ENCODE assay signal across 16 cellular contexts in the genomic region with DNA sequence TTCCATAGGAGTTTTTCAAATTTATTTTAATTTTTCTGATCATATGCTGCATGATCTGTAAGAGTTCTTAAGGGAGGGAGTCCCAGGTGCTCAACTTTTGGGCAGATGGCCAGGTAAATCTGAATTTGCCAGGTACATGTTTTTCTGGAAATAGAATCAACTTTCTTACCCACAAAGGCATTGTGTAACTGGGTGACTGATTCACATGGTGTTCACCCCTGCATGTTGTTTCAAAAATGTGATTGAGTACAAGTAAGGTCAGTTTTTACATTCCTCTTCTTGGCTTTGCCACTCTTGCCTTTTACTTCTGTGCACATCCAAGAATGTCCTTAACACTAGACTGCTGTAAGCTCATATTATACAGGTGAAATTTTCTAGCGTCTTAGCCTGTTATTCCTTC. TPM values are rescaled to one million over a fixed set of nuclear protein-coding genes. Genes with fewer than 3 reads are reported as not detected.
DNase-seq lines count a peak whose midpoint lies in the region; ATAC-seq and TF ChIP-seq lines count a peak whose summit lies in the region.
"Had no signal": no experiment of that assay in that cellular context is flagged by ENCODE, and none has a peak within 500 bp of the region (broad histone marks: within the 10 kb centered on the region; RNA-seq: fewer than 3 reads in every experiment).

No MANE protein-coding gene starts in this region.

- H3K9ac ChIP-seq in SU-DHL-6 (ENCODE audit: low read length): no peak overlapping the region
- H3K9ac ChIP-seq: SK-N-SH had no signal

- no peak for TF ChIP-seq POLR2A in thyroid gland (IDR thresholded peaks at IDR 0.05)

- H2AFZ ChIP-seq in SU-DHL-6 (ENCODE audit: low read depth, low read length, severe bottlenecking): no peak overlapping the region

- H3F3A ChIP-seq in SU-DHL-6 (ENCODE audit: insufficient read depth): peaks cover 10% of the 10 kb centered on the region

- H3K27ac Mint-ChIP-seq in activated CD8-positive, alpha-beta memory T cell treated with anti-CD3 and anti-CD28 coated beads, Interleukin-2, amount 10 ng/mL, durations not matched to agents 7 days and 5 days: peak overlapping the region; percentile 47

- H3K9me2 ChIP-seq in SU-DHL-6 (replicated peaks; ENCODE audit: insufficient read depth, low read length): no peaks in the 10 kb centered on the region

- peaks cover 49% of the 10 kb centered on the region for H3K36me3 Mint-ChIP-seq in activated CD8-positive, alpha-beta memory T cell treated with anti-CD3 and anti-CD28 coated beads, Interleukin-2, amount 10 ng/mL, durations not matched to agents 7 days and 5 days

- no peak overlapping the region for H3K4me3 ChIP-seq in SU-DHL-6 (ENCODE audit: insufficient read depth, low read length, poor library complexity, severe bottlenecking)
- H3K4me3 ChIP-seq in fibroblast of pulmonary artery (replicated peaks; ENCODE audit: low read depth, low read length): no peak overlapping the region
- no peak overlapping the region for H3K4me3 ChIP-seq in thyroid gland (replicated peaks in 1 of 3)
- H3K4me3 ChIP-seq: A549, lung, tibial artery had no signal

- no peak overlapping the region for H3K4me2 ChIP-seq in SU-DHL-6 (ENCODE audit: low read depth, low read length, poor library complexity, severe bottlenecking)
- H3K4me2 ChIP-seq: A549, SK-N-SH had no signal

- no peaks in the 10 kb centered on the region for H4K20me1 ChIP-seq in SU-DHL-6 (ENCODE audit: low read depth, low read length)

- WGBS in thyroid gland, 2 donors: 56 to 70% methylated on average over 1 of the region's 1 CpG

- H3K27me3 Mint-ChIP-seq in activated CD8-positive, alpha-beta memory T cell treated with anti-CD3 and anti-CD28 coated beads, Interleukin-2, amount 10 ng/mL, durations not matched to agents 7 days and 5 days: no peaks in the 10 kb centered on the region

- peaks cover 26% of the 10 kb centered on the region for H3K79me2 ChIP-seq in SU-DHL-6 (ENCODE audit: insufficient read depth, low read length)

- peaks cover 9 to 11% of the 10 kb centered on the region in 2 donors for H3K4me1 ChIP-seq in thyroid gland
- H3K4me1 ChIP-seq: A549 had no signal

- intact Hi-C loops in thyroid gland (cut with DNase I): loop anchor here (5.0 to 10.0 kb wide), 2 partner anchors 248 to 441 kb away; no protein-coding TSS in a partner anchor

- no peaks in the 10 kb centered on the region for H3K27me3 ChIP-seq in SU-DHL-6 (ENCODE audit: low read length)
- no peaks in the 10 kb centered on the region for H3K27me3 ChIP-seq in thyroid gland
- H3K27me3 ChIP-seq: tibial artery had no signal

- CTCF ChIA-PET in activated CD8-positive, alpha-beta memory T cell treated with anti-CD3 and anti-CD28 coated beads, Interleukin-2, amount 10 ng/mL, durations not matched to agents 7 days and 5 days (lab: Charles Lee): interaction anchor here (0.9 to 5.7 kb wide), 20 partner anchors 15 to 435 kb away, joined by 3 to 110 read pairs (median 4); a partner anchor contains a TSS

- peaks cover 21% of the 10 kb centered on the region for H3K4me1 Mint-ChIP-seq in activated CD8-positive, alpha-beta memory T cell treated with anti-CD3 and anti-CD28 coated beads, Interleukin-2, amount 10 ng/mL, durations not matched to agents 7 days and 5 days

- H3K4me3 Mint-ChIP-seq in activated CD8-positive, alpha-beta memory T cell treated with anti-CD3 and anti-CD28 coated beads, Interleukin-2, amount 10 ng/mL, durations not matched to agents 7 days and 5 days: no peak overlapping the region

- H3K27ac ChIP-seq in SU-DHL-6 (ENCODE audit: low read depth, low read length) (peak overlapping the region; percentile 32), thyroid gland (peak overlapping the region; percentile 7 to 41 (median 19))
- H3K27ac ChIP-seq: A549, tibial artery had no signal

- H3K9me3 Mint-ChIP-seq in activated CD8-positive, alpha-beta memory T cell treated with anti-CD3 and anti-CD28 coated beads, Interleukin-2, amount 10 ng/mL, durations not matched to agents 7 days and 5 days (ENCODE audit: low read depth): peaks cover 9% of the 10 kb centered on the region

- peaks cover 9% of the 10 kb centered on the region; the same call in 1 of the 2 replicates for H3K36me3 ChIP-seq in SU-DHL-6 (ENCODE audit: low read length)
- no peaks in the 10 kb centered on the region for H3K36me3 ChIP-seq in thyroid gland

- H3K9me3 ChIP-seq in SU-DHL-6 (ENCODE audit: insufficient read depth, low read length) (no peaks in the 10 kb centered on the region), thyroid gland (no peaks in the 10 kb centered on the region)
- H3K9me3 ChIP-seq: A549, SK-N-SH, tibial artery had no signal

- TF ChIP-seq CTCF in SU-DHL-6 (IDR thresholded peaks at IDR 0.05; ENCODE audit: insufficient read depth, low read length, poor library complexity, severe bottlenecking): no peak
- TF ChIP-seq CTCF in fibroblast of pulmonary artery (IDR thresholded peaks at IDR 0.05; ENCODE audit: low read length, missing control alignments): no peak
- no peak for TF ChIP-seq CTCF in thyroid gland (IDR thresholded peaks at IDR 0.05)

- no peak for DNase-seq in activated CD8-positive, alpha-beta memory T cell treated with anti-CD3 and anti-CD28 coated beads, Interleukin-2, amount 10 ng/mL, durations not matched to agents 7 days and 5 days
- no peak for DNase-seq in activated CD8-positive, alpha-beta memory T cell treated with anti-CD3 and anti-CD28 coated beads, Interleukin-2, amount 50 U/mL, for 4 hours
- DNase-seq in fibroblast of pulmonary artery (ENCODE audit: low read depth) (peak; percentile 56), thyroid gland (peak; percentile 37 to 42), DMS79 treated with DMSO at 0.1 percent for 48 hours (lab: John Stamatoyannopoulos, UW) (no peak), foreskin melanocyte (no peak)
- DNase-seq: activated CD4-positive, CD25-positive, alpha-beta regulatory T cell; activated T-cell treated with anti-CD3 and anti-CD28 coated beads for 4 hours; NK-92 treated with Interleukin-12 subunit alpha and Interleukin-12 subunit beta, amount 100 ng/mL, for 24 hours; nucleus accumbens; tibial artery had no signal

- no peak for ATAC-seq in activated CD8-positive, alpha-beta memory T cell treated with anti-CD3 and anti-CD28 coated beads, Interleukin-2, amount 10 ng/mL, durations not matched to agents 7 days and 5 days
- ATAC-seq in HG03342 (IDR thresholded peaks at IDR 0.05; ENCODE audit: unreplicated experiment): no peak

RNA-seq across cellular contexts. Expression of a gene that starts 30.4 kb away (rescaled TPM):
- 10 to 100 TPM; 49.2 to 55.7 TPM for total RNA-seq in activated CD8-positive, alpha-beta memory T cell treated with anti-CD3 and anti-CD28 coated beads, Interleukin-2, amount 10 ng/mL, durations not matched to agents 7 days and 5 days
- total RNA-seq in thyroid gland: 10 to 100 TPM; 38.5 to 62.1 (median 41.8) TPM

Comparison
In these comparisons a context has a peak if more than half of its experiments do, and no peak if none do; other contexts are left out.
1. DNase-seq: peak in fibroblast of pulmonary artery (single experiment) and thyroid gland (2 of 2); none in activated CD8-positive, alpha-beta memory T cell treated with anti-CD3 and anti-CD28 coated beads, Interleukin-2, amount 10 ng/mL, durations not matched to agents 7 days and 5 days (single experiment), activated CD8-positive, alpha-beta memory T cell treated with anti-CD3 and anti-CD28 coated beads, Interleukin-2, amount 50 U/mL, for 4 hours (single experiment), DMS79 treated with DMSO at 0.1 percent for 48 hours (single experiment) and foreskin melanocyte (single experiment).